Comparison of ENCODE assay signal across 1 cellular context in genomic region chr16:31474173-31474714, GRCh38.
TF ChIP-seq lines count a peak whose summit lies in the region.

No MANE protein-coding gene starts in this region.

TF ChIP-seq in K562, 482 proteins besides CTCF, POLR2A, EP300 and RAD21 (continues in another document):
- no peak for TF ChIP-seq BCLAF1 (IDR thresholded peaks at IDR 0.05; ENCODE audit: borderline replicate concordance in 1 of 2, control insufficient read depth in 1 of 2, low read depth in 2 of 2, low read length in 1 of 2)
- TF ChIP-seq ZNF511 (CRISPR knock-in tag; IDR thresholded peaks at IDR 0.05), result no peak
- no peak for TF ChIP-seq SMAD3 (CRISPR knock-in tag; conservative IDR thresholded peaks at IDR 0.05)
- TF ChIP-seq SMARCE1 (IDR thresholded peaks at IDR 0.05), result no peak
- no peak for TF ChIP-seq ZNF644 (tag; IDR thresholded peaks at IDR 0.05; ENCODE audit: low read depth)
- peak; percentile 40; the same call in 1 of the 2 replicates for TF ChIP-seq JUND (IDR thresholded peaks at IDR 0.05; ENCODE audit: borderline replicate concordance, low read depth, low read length)
- TF ChIP-seq JUND (tag; IDR thresholded peaks at IDR 0.05; ENCODE audit: borderline replicate concordance, low read depth, low read length), result no peak
- no peak for TF ChIP-seq MYNN (IDR thresholded peaks at IDR 0.05)
- no peak for TF ChIP-seq MYNN (CRISPR knock-in tag; IDR thresholded peaks at IDR 0.05)
- no peak for TF ChIP-seq AFF4 (CRISPR knock-in tag; IDR thresholded peaks at IDR 0.05)
- TF ChIP-seq MCM2 (IDR thresholded peaks at IDR 0.05; ENCODE audit: low read depth), result no peak
- TF ChIP-seq STAT6 (CRISPR knock-in tag; IDR thresholded peaks at IDR 0.05), result no peak
- TF ChIP-seq CEBPZ (IDR thresholded peaks at IDR 0.05; ENCODE audit: borderline replicate concordance, low read depth, low read length), result no peak
- no peak for TF ChIP-seq GABPB1 (CRISPR knock-in tag; IDR thresholded peaks at IDR 0.05)
- 0 out of 2 replicates have a peak, but pooled peaks have one; percentile 7 for TF ChIP-seq TFAP4 (CRISPR knock-in tag; IDR thresholded peaks at IDR 0.05; ENCODE audit: borderline replicate concordance)
- TF ChIP-seq ZNF274 (IDR thresholded peaks at IDR 0.05; ENCODE audit: borderline replicate concordance, low read depth, low read length), result no peak
- TF ChIP-seq ZFPM2 (CRISPR knock-in tag; IDR thresholded peaks at IDR 0.05), result no peak
- no peak for TF ChIP-seq SPI1 (IDR thresholded peaks at IDR 0.05; ENCODE audit: borderline replicate concordance, low read depth, low read length)
- no peak for TF ChIP-seq MEF2D (tag; conservative IDR thresholded peaks at IDR 0.05; ENCODE audit: low read depth)
- TF ChIP-seq THRAP3 (IDR thresholded peaks at IDR 0.05; ENCODE audit: borderline replicate concordance), result no peak
- TF ChIP-seq ZNF407 (IDR thresholded peaks at IDR 0.05; ENCODE audit: low read depth), result no peak
- no peak for TF ChIP-seq SP1 (CRISPR knock-in tag; IDR thresholded peaks at IDR 0.05)
- TF ChIP-seq ZBTB33 (CRISPR knock-in tag; IDR thresholded peaks at IDR 0.05), result no peak
- no peak for TF ChIP-seq ZNF57 (CRISPR knock-in tag; IDR thresholded peaks at IDR 0.05)
- no peak for TF ChIP-seq ZNF184 (CRISPR knock-in tag; IDR thresholded peaks at IDR 0.05)
- peak; percentile 47; the same call in 1 of the 2 replicates for TF ChIP-seq L3MBTL2 (IDR thresholded peaks at IDR 0.05)
- TF ChIP-seq LCOR (CRISPR knock-in tag; IDR thresholded peaks at IDR 0.05), result no peak
- TF ChIP-seq CTBP1 (IDR thresholded peaks at IDR 0.05; ENCODE audit: borderline replicate concordance), result peak; percentile 77
- no peak for TF ChIP-seq ASH1L (IDR thresholded peaks at IDR 0.05; ENCODE audit: borderline replicate concordance, low read depth, partially characterized antibody)
- TF ChIP-seq CBFA2T3 (IDR thresholded peaks at IDR 0.05), result peak; percentile 46
- TF ChIP-seq ZNF584 (CRISPR knock-in tag; IDR thresholded peaks at IDR 0.05; ENCODE audit: low read depth), result no peak
- no peak for TF ChIP-seq CC2D1A (IDR thresholded peaks at IDR 0.05)
- TF ChIP-seq ILK (tag; IDR thresholded peaks at IDR 0.05; ENCODE audit: borderline replicate concordance, low read depth), result no peak
